In the genomic region with DNA sequence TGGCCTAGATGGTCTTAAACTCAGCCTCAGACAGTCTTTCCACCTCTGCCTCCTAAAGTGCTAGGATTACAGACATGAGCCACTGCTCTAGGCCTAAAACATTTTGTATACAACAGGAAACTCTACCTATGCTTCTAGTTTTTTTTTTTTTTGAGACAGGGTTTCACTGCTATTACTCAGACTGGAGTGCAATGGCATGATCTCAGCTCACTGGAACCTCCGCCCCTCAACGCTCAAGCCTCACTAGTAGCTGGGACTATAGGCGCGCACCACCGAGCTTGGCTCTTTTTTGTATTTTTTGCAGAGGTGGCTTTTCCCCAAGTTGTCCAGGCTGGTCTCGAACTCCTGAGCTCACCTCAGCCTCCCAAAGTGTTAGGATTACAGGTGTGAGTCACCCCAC, we compare ENCODE assay signal across 1 cellular context.
TF ChIP-seq lines count a peak whose summit lies in the region.

No MANE protein-coding gene starts in this region.

TF ChIP-seq in HCT116, 20 proteins besides CTCF, POLR2A, EP300 and RAD21:
- TF ChIP-seq JUND (IDR thresholded peaks at IDR 0.05) (no peak), CBX3 (IDR thresholded peaks at IDR 0.05; ENCODE audit: low read depth) (no peak), POLR2AphosphoS5 (IDR thresholded peaks at IDR 0.05; ENCODE audit: low read depth, low read length) (peak; percentile 44; the same call in 1 of the 2 replicates)
